1 cellular context compared by ENCODE assay signal in the genomic region with DNA sequence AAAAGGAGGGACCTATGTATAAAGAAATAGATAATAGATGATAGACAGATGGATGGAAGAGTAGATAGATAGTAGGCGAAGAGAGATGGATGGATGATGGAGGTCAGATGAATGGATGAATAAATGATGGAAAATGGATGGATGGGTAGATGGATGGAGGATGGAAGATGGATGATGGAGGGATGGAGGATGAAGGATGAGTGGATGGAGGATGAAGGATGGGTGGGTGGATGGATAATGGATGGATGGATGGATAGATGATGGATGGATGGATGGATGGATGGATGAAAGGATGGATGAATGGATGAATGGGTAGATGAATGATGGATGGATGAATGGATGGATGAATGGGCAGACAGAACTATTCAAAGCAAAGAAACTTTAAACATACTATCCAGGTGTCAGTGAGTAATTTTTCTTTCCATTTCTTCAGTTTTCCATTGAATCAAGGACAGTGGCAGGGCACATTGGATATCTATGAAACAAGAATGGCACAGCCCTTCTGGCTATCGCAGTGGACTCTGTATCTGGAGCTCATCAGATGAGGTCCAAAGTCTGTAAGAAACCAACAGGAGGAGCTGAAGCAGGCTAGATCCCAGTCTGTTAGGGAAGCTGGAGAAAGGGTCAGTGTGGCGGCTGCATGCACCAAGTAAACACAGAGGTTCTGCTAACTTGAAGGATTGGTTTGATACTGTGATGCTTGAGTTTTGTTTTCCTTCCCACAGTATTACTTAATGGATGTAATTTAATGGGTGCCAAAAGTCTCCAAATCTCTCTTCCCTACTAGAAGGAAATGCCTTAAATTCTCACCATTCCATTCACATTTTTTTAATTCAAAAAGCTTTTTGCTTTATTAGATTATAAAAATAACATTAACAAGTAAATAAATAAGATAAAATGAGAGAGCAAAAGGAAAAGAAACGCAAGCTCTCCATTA.
TF ChIP-seq lines count a peak whose summit lies in the region.

No MANE protein-coding gene starts in this region.

TF ChIP-seq in K562, 482 proteins besides CTCF, POLR2A, EP300 and RAD21 (continued from another document):
- TF ChIP-seq, protein P1, sequence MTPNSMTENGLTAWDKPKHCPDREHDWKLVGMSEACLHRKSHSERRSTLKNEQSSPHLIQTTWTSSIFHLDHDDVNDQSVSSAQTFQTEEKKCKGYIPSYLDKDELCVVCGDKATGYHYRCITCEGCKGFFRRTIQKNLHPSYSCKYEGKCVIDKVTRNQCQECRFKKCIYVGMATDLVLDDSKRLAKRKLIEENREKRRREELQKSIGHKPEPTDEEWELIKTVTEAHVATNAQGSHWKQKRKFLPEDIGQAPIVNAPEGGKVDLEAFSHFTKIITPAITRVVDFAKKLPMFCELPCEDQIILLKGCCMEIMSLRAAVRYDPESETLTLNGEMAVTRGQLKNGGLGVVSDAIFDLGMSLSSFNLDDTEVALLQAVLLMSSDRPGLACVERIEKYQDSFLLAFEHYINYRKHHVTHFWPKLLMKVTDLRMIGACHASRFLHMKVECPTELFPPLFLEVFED (CRISPR knock-in tag; conservative IDR thresholded peaks at IDR 0.05), result 0 out of 2 replicates have a peak, but pooled peaks have one; percentile 51
